In genomic region chr1:149844650-149845255, GRCh38 we compare ENCODE assay signal across 2 cellular contexts.
TF ChIP-seq lines count a peak whose summit lies in the region.

No MANE protein-coding gene starts in this region.

TF ChIP-seq in IMR-90, 13 proteins besides CTCF, POLR2A, EP300 and RAD21:
- TF ChIP-seq FOS (IDR thresholded peaks at IDR 0.05; ENCODE audit: low read depth, low read length) (no peak), ELK1 (IDR thresholded peaks at IDR 0.05; ENCODE audit: borderline replicate concordance, low read depth, low read length) (no peak)

TF ChIP-seq in GM12878, 131 proteins besides CTCF, POLR2A, EP300 and RAD21:
- no peak for TF ChIP-seq PRDM15 (CRISPR knock-in tag; IDR thresholded peaks at IDR 0.05)
- no peak for TF ChIP-seq IRF3 (IDR thresholded peaks at IDR 0.05)
- TF ChIP-seq YY1 (IDR thresholded peaks at IDR 0.05; ENCODE audit: low read depth, low read length), result no peak
- no peak for TF ChIP-seq BCL3 (IDR thresholded peaks at IDR 0.05; ENCODE audit: borderline replicate concordance, insufficient read depth, low read depth, low read length, poor library complexity, severe bottlenecking)
- TF ChIP-seq ZBTB33 (IDR thresholded peaks at IDR 0.05), result no peak
- no peak for TF ChIP-seq RCOR1 (conservative IDR thresholded peaks at IDR 0.05; ENCODE audit: low read depth, low read length)
- no peak for TF ChIP-seq ZNF274 (IDR thresholded peaks at IDR 0.05; ENCODE audit: insufficient read depth, insufficient read length)
- no peak for TF ChIP-seq POLR2AphosphoS5 (IDR thresholded peaks at IDR 0.05; ENCODE audit: low read length)
- no peak for TF ChIP-seq EED (IDR thresholded peaks at IDR 0.05; ENCODE audit: low read depth)
- no peak for TF ChIP-seq ELK1 (IDR thresholded peaks at IDR 0.05; ENCODE audit: low read depth, low read length)
- no peak for TF ChIP-seq RAD51 (IDR thresholded peaks at IDR 0.05)
- no peak for TF ChIP-seq CEBPB (IDR thresholded peaks at IDR 0.05; ENCODE audit: borderline replicate concordance in 1 of 2, low read depth in 2 of 2, low read length in 2 of 2)
- TF ChIP-seq EGR1 (IDR thresholded peaks at IDR 0.05; ENCODE audit: borderline replicate concordance in 1 of 2, low read depth in 2 of 2, low read length in 2 of 2), result no peak
- TF ChIP-seq KDM1A (IDR thresholded peaks at IDR 0.05; ENCODE audit: borderline replicate concordance), result no peak
- no peak for TF ChIP-seq RB1 (IDR thresholded peaks at IDR 0.05; ENCODE audit: borderline replicate concordance)
- TF ChIP-seq REST (IDR thresholded peaks at IDR 0.05; ENCODE audit: low read depth, low read length), result no peak
